ENCODE assay signal across 1 cellular context in the genomic region with DNA sequence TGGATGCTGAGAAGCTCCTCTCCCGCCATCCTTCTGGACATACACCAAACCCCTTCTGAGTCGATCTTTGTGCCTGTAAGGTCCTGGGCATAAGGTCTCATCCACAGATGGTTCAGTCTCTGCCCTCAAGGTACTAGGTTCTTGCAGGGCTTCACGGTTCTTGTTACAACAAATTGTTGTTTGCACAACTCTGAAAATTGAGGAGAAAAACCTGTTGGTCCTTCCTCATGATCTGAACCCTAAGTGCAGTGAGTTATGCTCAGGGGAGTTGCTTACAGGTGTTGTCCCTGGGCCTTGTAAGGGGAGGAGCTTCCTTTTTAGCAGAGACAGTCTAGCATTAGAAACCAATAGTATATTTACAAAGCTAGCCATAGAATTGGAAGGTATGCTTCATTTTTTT.
TF ChIP-seq lines count a peak whose summit lies in the region.

No MANE protein-coding gene starts in this region.

TF ChIP-seq in K562, 482 proteins besides CTCF, POLR2A, EP300 and RAD21:
- TF ChIP-seq MLLT1 (IDR thresholded peaks at IDR 0.05) (no peak), ARID3A (IDR thresholded peaks at IDR 0.05; ENCODE audit: borderline replicate concordance, low read depth, low read length) (no peak), ZNF586 (CRISPR knock-in tag; conservative IDR thresholded peaks at IDR 0.05) (no peak), ZNF778 (CRISPR knock-in tag; IDR thresholded peaks at IDR 0.05) (no peak), CREBBP (IDR thresholded peaks at IDR 0.05; ENCODE audit: low read depth, low read length) (no peak), MECOM (CRISPR knock-in tag; IDR thresholded peaks at IDR 0.05) (no peak)
